In the genomic region with DNA sequence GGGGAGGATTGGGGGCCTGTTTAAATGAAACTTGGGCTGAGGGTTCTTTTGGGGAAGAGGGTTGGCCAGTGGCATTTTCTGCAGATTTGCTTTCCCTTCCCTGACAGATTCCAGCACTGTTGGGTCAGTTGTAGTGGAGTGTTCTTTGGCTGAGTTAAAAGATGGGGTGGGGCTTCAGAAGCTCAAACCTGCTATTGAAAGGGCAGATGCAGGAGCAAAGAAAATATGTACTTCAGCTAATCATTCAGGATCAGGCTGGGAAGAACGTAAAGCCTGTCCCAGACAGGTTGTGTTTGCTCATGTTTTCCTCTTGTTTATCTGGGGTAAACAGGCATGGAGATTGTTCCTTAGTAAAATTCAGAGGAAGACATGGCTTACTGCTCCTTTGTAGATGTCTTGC, we compare ENCODE assay signal across 16 cellular contexts. TPM values are rescaled to one million over a fixed set of nuclear protein-coding genes. Genes with fewer than 3 reads are reported as not detected.
DNase-seq lines count a peak whose midpoint lies in the region; ATAC-seq, FAIRE-seq and TF ChIP-seq lines count a peak whose summit lies in the region.
"Had no signal": no experiment of that assay in that cellular context is flagged by ENCODE, and none has a peak within 500 bp of the region (broad histone marks: within the 10 kb centered on the region; RNA-seq: fewer than 3 reads in every experiment).

No MANE protein-coding gene starts in this region.

- no peaks in the 10 kb centered on the region for H3K27me3 ChIP-seq in H1 (replicated peaks in 1 of 4; ENCODE audit: control insufficient read depth in 3 of 4, extremely low read depth in 1 of 4, insufficient read depth in 3 of 4, low read length in 3 of 4)
- H3K27me3 ChIP-seq in lung (ENCODE audit: control insufficient read depth, insufficient read depth): no peaks in the 10 kb centered on the region
- H3K27me3 ChIP-seq in thyroid gland: no peaks in the 10 kb centered on the region
- no peaks in the 10 kb centered on the region for H3K27me3 ChIP-seq in testis

- H3K27ac ChIP-seq in H1 (ENCODE audit: low read depth, low read length) (no peak overlapping the region), lung (ENCODE audit: low read depth in 1 of 2, low read length in 1 of 2) (peak overlapping the region; percentile 17 to 59), thyroid gland (peak overlapping the region; percentile 95 to 97 (median 96)), testis (no peak overlapping the region)
- H3K27ac ChIP-seq: 22Rv1 had no signal

- H3K23me2 ChIP-seq in H1 (ENCODE audit: low read depth, low read length): peaks cover 7% of the 10 kb centered on the region

- H2BK20ac ChIP-seq in H1 (ENCODE audit: low read length): no peak overlapping the region

- H2BK5ac ChIP-seq in H1 (ENCODE audit: low read depth, low read length): no peak overlapping the region

- no peak overlapping the region for H4K5ac ChIP-seq in H1 (ENCODE audit: insufficient read length, low read depth, low read length)

- H3K79me2 ChIP-seq in H1 (ENCODE audit: control insufficient read depth in 1 of 2, insufficient read depth in 2 of 2, low read length in 2 of 2): peaks cover 0 to 53% of the 10 kb centered on the region in 2 experiments; a peak in 2 of 4 replicates

- H3K4ac ChIP-seq in H1 (replicated peaks; ENCODE audit: insufficient read length, low read depth, low read length): no peak overlapping the region

- no peak overlapping the region for H4K8ac ChIP-seq in H1 (ENCODE audit: extremely low read depth, insufficient read depth, low read length)

- DNase-seq in DMS 273 (lab: John Stamatoyannopoulos, UW; ENCODE audit: unreplicated experiment): peak; percentile 11
- no peak for DNase-seq in DMS 273 treated with DMSO at 0.1 percent for 48 hours (lab: John Stamatoyannopoulos, UW)
- DNase-seq in H1 (ENCODE audit: low read depth in 1 of 2, low spot score in 2 of 2): no peak
- DNase-seq in lung (ENCODE audit: low spot score): peak; percentile 32
- DNase-seq in thyroid gland: peak; percentile 51 to 52
- DNase-seq in testis: no peak
- no peak for DNase-seq in NCI-H2029 treated with DMSO at 0.1 percent for 48 hours (lab: John Stamatoyannopoulos, UW)
- no peak for DNase-seq in T-helper 1 cell
- DNase-seq: activated CD4-positive, CD25-positive, alpha-beta regulatory T cell; CD8-positive, alpha-beta T cell; GF-D8; midbrain; NCI-H187; stimulated activated CD4-positive, alpha-beta T cell treated with anti-CD3 and anti-CD28 coated beads, Interleukin-4, amount 100 ng/mL, for 24 hours; stimulated activated naive CD8-positive, alpha-beta T cell treated with anti-CD3 and anti-CD28 coated beads, Interleukin-15, amount 100 ng/mL, for 72 hours had no signal

- H3K4me1 ChIP-seq in H1 (replicated peaks in 1 of 4; ENCODE audit: control insufficient read depth in 3 of 4, insufficient read depth in 4 of 4, low read length in 3 of 4): peaks cover 11 to 34% (median 24%) of the 10 kb centered on the region in 4 experiments
- peaks cover 7 to 11% of the 10 kb centered on the region in 2 donors for H3K4me1 ChIP-seq in lung (ENCODE audit: control insufficient read depth in 2 of 2, insufficient read depth in 2 of 2, low read length in 2 of 2)
- H3K4me1 ChIP-seq in thyroid gland: peaks cover 49 to 53% of the 10 kb centered on the region in 2 donors
- H3K4me1 ChIP-seq in testis: peaks cover 8% of the 10 kb centered on the region

- TF ChIP-seq POLR2A in H1 (IDR thresholded peaks at IDR 0.05; ENCODE audit: control extremely low read depth in 1 of 2, low read depth in 2 of 2, low read length in 2 of 2) (no peak), thyroid gland (IDR thresholded peaks at IDR 0.05) (peak in 1 of 2 donors; percentile 60), testis (IDR thresholded peaks at IDR 0.05) (no peak)

- TF ChIP-seq CTCF in H1 (IDR thresholded peaks at IDR 0.05; ENCODE audit: control extremely low read depth in 1 of 3, insufficient read depth in 1 of 3, low read depth in 1 of 3, low read length in 3 of 3) (no peak), lung (IDR thresholded peaks at IDR 0.05; ENCODE audit: control extremely low read depth, extremely low read depth) (no peak), thyroid gland (IDR thresholded peaks at IDR 0.05) (no peak), testis (IDR thresholded peaks at IDR 0.05) (no peak)

- no peak overlapping the region for H4K91ac ChIP-seq in H1 (replicated peaks; ENCODE audit: insufficient read length, low read length)

- intact Hi-C loops in thyroid gland (cut with DNase I) (loop anchor here (10.0 kb wide), 1 partner anchor 120 kb away; no protein-coding TSS in a partner anchor), testis (cut with DNase I; ENCODE audit: low total_unique reads) (no loop called here)

- no peak overlapping the region for H2BK15ac ChIP-seq in H1 (ENCODE audit: low read length)

- CTCF ChIA-PET in H1 (lab: Charles Lee; ENCODE audit: partially characterized antibody): interaction anchor here (0.6 to 1.4 kb wide), 2 partner anchors 44 to 118 kb away, joined by 3 to 5 read pairs; no protein-coding TSS in a partner anchor

- FAIRE-seq in H1 (lab: Jason Lieb, UNC): no peak

- H3K56ac ChIP-seq in H1 (replicated peaks; ENCODE audit: insufficient read length, low read depth, low read length): no peak overlapping the region

- H3K14ac ChIP-seq in H1 (ENCODE audit: insufficient read length): no peak overlapping the region

- peak overlapping the region in 1 of 4 experiments; percentile 34; a peak in 2 of 8 replicates for H3K4me3 ChIP-seq in H1 (ENCODE audit: extremely low read depth in 1 of 4, insufficient read depth in 2 of 4, low read depth in 3 of 4, low read length in 4 of 4)
- H3K4me3 ChIP-seq in lung: no peak overlapping the region
- H3K4me3 ChIP-seq in thyroid gland (replicated peaks in 1 of 3): peak overlapping the region in 1 of 3 donors; percentile 6
- no peak overlapping the region for H3K4me3 ChIP-seq in testis

- no peaks in the 10 kb centered on the region; the same call in 1 of the 2 replicates for H3K79me1 ChIP-seq in H1 (ENCODE audit: low read depth, low read length)

- H3K23ac ChIP-seq in H1 (ENCODE audit: insufficient read length): no peak overlapping the region

- TF ChIP-seq EP300 in H1 (IDR thresholded peaks at IDR 0.05; ENCODE audit: borderline replicate concordance in 1 of 2, low read depth in 2 of 2, low read length in 2 of 2): no peak

- H3K36me3 ChIP-seq in H1 (ENCODE audit: control insufficient read depth in 2 of 4, insufficient read depth in 4 of 4, low read length in 3 of 4) (no peaks in the 10 kb centered on the region), lung (ENCODE audit: control insufficient read depth in 2 of 2, insufficient read depth in 2 of 2, low read length in 2 of 2) (no peaks in the 10 kb centered on the region), thyroid gland (no peaks in the 10 kb centered on the region), testis (ENCODE audit: low read depth, missing control alignments) (no peaks in the 10 kb centered on the region)

- no peak overlapping the region for H2AK5ac ChIP-seq in H1 (ENCODE audit: low read depth, low read length)

- no peak overlapping the region for H2AFZ ChIP-seq in H1 (ENCODE audit: low read length)

- WGBS in H1 (ENCODE audit: extremely low coverage in 1 of 2, insufficient coverage in 1 of 2, insufficient read length in 1 of 2, insufficient replicate concordance in 2 of 2, low coverage in 1 of 2, low lambda C conversion rate in 2 of 2, missing lambda C conversion rate in 1 of 2), 2 experiments: 65% methylated on average over 1 of the region's 1 CpG; no CpG with 5 or more reads in 1 of the 2 experiments
- WGBS in lung, 2 donors: 28 to 74% methylated on average over 1 of the region's 1 CpG
- WGBS in thyroid gland, 2 donors: 21 to 26% methylated on average over 1 of the region's 1 CpG
- WGBS in testis, 2 donors: 69 to 75% methylated on average over 1 of the region's 1 CpG

- no peak overlapping the region for H3K18ac ChIP-seq in H1 (ENCODE audit: extremely low read depth, low read length)

- no peaks in the 10 kb centered on the region for H4K20me1 ChIP-seq in H1 (replicated peaks in 1 of 2; ENCODE audit: control insufficient read depth in 1 of 2, insufficient read depth in 2 of 2, low read length in 2 of 2)

- no peak for TF ChIP-seq RAD21 in H1 (IDR thresholded peaks at IDR 0.05 in 1 of 2, conservative IDR thresholded peaks at IDR 0.05 in 1 of 2; ENCODE audit: low read depth in 2 of 2, low read length in 2 of 2)

- peak overlapping the region; percentile 27 to 65; a peak in 3 of 4 replicates for H3K4me2 ChIP-seq in H1 (ENCODE audit: insufficient read depth in 1 of 2, low read depth in 2 of 2, low read length in 2 of 2)

- POLR2A ChIA-PET in H1 (lab: Charles Lee; ENCODE audit: partially characterized antibody): interaction anchor here (1.1 kb wide), 1 partner anchor 12 kb away, joined by 3 read pairs; no protein-coding TSS in a partner anchor

- H3K9me3 ChIP-seq in H1 (ENCODE audit: insufficient read depth in 2 of 2, low read depth in 1 of 2, low read length in 1 of 2): no peaks in the 10 kb centered on the region
- H3K9me3 ChIP-seq in lung (ENCODE audit: control insufficient read depth in 2 of 2, insufficient read depth in 1 of 2, low read length in 1 of 2): no peaks in the 10 kb centered on the region
- no peaks in the 10 kb centered on the region for H3K9me3 ChIP-seq in thyroid gland
- no peaks in the 10 kb centered on the region for H3K9me3 ChIP-seq in testis

- no peak overlapping the region for H3K9ac ChIP-seq in H1 (replicated peaks in 1 of 4; ENCODE audit: extremely low read depth in 1 of 4, low read depth in 3 of 4, low read length in 3 of 4)

- H2BK12ac ChIP-seq in H1 (ENCODE audit: low read depth, low read length): no peak overlapping the region

- no peak for ATAC-seq in lung (ENCODE audit: insufficient read depth, low FRiP score)
- ATAC-seq: CD8-positive, alpha-beta T cell; stimulated activated naive CD8-positive, alpha-beta T cell treated with anti-CD3 and anti-CD28 coated beads, Interleukin-15, amount 100 ng/mL, for 72 hours had no signal

- H2BK120ac ChIP-seq in H1 (replicated peaks; ENCODE audit: low read depth, low read length): no peak overlapping the region

TF ChIP-seq in H1, 55 proteins besides CTCF, POLR2A, EP300 and RAD21 (continues in another document):
- TF ChIP-seq NANOG (IDR thresholded peaks at IDR 0.05; ENCODE audit: insufficient read depth, low read depth, low read length, poor library complexity, severe bottlenecking): no peak

RNA-seq across cellular contexts. Expression of a gene that starts 2.5 kb away (rescaled TPM):
- total RNA-seq in H1 (2021; fragmentation: NEBNext Ultra II Directional; extraction: Animal tissue kit (Norgen Biotek cat#: 25700)): 18.0 and 20.2 TPM in 2 replicates
- 6.0 and 6.9 TPM in 2 replicates for polyA plus RNA-seq in H1 (2011; rRNA removed)
- 8.0 TPM for polyA plus RNA-seq in H1 (2011; cell fraction: cytosol; rRNA removed)
- polyA plus RNA-seq in H1 (2011; cell fraction: nucleus; rRNA removed): 11.8 TPM
- 8.9 to 9.5 TPM (median 9.4 TPM) in 4 replicates for polyA plus RNA-seq in H1 (2012, experiment 1 of 2)
- 1.0 TPM for polyA plus RNA-seq in H1 (2012, experiment 2 of 2)
- 7.6 TPM for polyA plus RNA-seq in H1 (2013, experiment 1 of 2)
- polyA plus RNA-seq in H1 (2013, experiment 2 of 2): 6.6 TPM
- polyA minus RNA-seq in H1 (2011; rRNA and poly(A)+ RNA removed): 14.6 and 19.3 TPM in 2 replicates
- polyA minus RNA-seq in H1 (2011; cell fraction: cytosol; rRNA and poly(A)+ RNA removed): 16.5 TPM
- 37.0 TPM for polyA minus RNA-seq in H1 (2011; cell fraction: nucleus; rRNA and poly(A)+ RNA removed)
- total RNA-seq in lung: 100 to 1,000 TPM in 1 of 2 donors, 10 to 100 TPM in 1; 64.5 to 114 TPM
- polyA plus RNA-seq in lung: 10 to 100 TPM; 18.8 to 19.9 TPM
- total RNA-seq in thyroid gland: 100 to 1,000 TPM; 154 to 235 (median 190) TPM
- 10 to 100 TPM; 40.3 to 42.1 TPM for total RNA-seq in testis
- polyA plus RNA-seq in testis (ENCODE audit: insufficient read depth, low read depth, low replicate concordance): 12.1 TPM

Comparison
In these comparisons a context has a peak if more than half of its experiments do, and no peak if none do; other contexts are left out.
1. DNase-seq: peak in DMS 273 (single experiment), lung (single experiment) and thyroid gland (2 of 2); none in DMS 273 treated with DMSO at 0.1 percent for 48 hours (single experiment), H1 (0 of 2), testis (single experiment), NCI-H2029 treated with DMSO at 0.1 percent for 48 hours (single experiment) and T-helper 1 cell (0 of 5).
2. H3K27ac ChIP-seq: peak in lung (2 of 2) and thyroid gland (3 of 3); none in H1 (single experiment) and testis (0 of 2).